1 cellular context compared by ENCODE assay signal in genomic region chr9:130527651-130528310, GRCh38.
TF ChIP-seq lines count a peak whose summit lies in the region.

No MANE protein-coding gene starts in this region.

TF ChIP-seq in GM23338, 12 proteins besides CTCF, POLR2A, EP300 and RAD21 (continued from another document):
- TF ChIP-seq, protein P1, sequence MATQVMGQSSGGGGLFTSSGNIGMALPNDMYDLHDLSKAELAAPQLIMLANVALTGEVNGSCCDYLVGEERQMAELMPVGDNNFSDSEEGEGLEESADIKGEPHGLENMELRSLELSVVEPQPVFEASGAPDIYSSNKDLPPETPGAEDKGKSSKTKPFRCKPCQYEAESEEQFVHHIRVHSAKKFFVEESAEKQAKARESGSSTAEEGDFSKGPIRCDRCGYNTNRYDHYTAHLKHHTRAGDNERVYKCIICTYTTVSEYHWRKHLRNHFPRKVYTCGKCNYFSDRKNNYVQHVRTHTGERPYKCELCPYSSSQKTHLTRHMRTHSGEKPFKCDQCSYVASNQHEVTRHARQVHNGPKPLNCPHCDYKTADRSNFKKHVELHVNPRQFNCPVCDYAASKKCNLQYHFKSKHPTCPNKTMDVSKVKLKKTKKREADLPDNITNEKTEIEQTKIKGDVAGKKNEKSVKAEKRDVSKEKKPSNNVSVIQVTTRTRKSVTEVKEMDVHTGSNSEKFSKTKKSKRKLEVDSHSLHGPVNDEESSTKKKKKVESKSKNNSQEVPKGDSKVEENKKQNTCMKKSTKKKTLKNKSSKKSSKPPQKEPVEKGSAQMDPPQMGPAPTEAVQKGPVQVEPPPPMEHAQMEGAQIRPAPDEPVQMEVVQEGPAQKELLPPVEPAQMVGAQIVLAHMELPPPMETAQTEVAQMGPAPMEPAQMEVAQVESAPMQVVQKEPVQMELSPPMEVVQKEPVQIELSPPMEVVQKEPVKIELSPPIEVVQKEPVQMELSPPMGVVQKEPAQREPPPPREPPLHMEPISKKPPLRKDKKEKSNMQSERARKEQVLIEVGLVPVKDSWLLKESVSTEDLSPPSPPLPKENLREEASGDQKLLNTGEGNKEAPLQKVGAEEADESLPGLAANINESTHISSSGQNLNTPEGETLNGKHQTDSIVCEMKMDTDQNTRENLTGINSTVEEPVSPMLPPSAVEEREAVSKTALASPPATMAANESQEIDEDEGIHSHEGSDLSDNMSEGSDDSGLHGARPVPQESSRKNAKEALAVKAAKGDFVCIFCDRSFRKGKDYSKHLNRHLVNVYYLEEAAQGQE (IDR thresholded peaks at IDR 0.05; ENCODE audit: unreplicated experiment): no peak
- TF ChIP-seq NANOG (IDR thresholded peaks at IDR 0.05; ENCODE audit: borderline replicate concordance) (no peak), CREB1 (CRISPR knock-in tag; IDR thresholded peaks at IDR 0.05; ENCODE audit: low read depth) (no peak), ZNF331 (CRISPR knock-in tag; IDR thresholded peaks at IDR 0.05; ENCODE audit: low read depth) (no peak)
